ENCODE assay signal across 8 cellular contexts in the genomic region with DNA sequence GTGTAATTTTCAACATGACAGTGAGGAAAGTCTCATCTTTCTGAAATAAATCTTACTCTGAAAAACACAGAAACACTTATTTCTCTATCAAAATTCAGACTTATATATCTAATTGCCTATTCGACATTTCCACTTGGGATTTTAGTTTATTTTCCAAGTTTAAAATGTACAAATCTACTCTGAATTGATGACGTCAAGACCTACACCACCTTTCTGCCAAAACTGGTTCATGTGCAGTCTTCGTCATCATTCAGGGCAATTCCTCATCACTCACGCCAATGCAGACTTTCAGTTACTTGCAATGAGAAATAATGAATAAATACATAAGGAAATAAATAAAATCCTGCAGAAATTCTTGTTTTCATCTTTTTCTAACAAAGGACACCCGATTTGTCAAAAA.
"Had no signal": no experiment of that assay in that cellular context is flagged by ENCODE, and none has a peak within 500 bp of the region (broad histone marks: within the 10 kb centered on the region; RNA-seq: fewer than 3 reads in every experiment).

No MANE protein-coding gene starts in this region.

- DNase-seq: IMR-90, KBM-7, KG1 had no signal

- H3K4me2 ChIP-seq: KMS-11 had no signal

- H3K4me3 ChIP-seq: K562 had no signal

- ATAC-seq: K562 had no signal

- H3K9ac ChIP-seq: KMS-11 had no signal

- H3K4me3 Mint-ChIP-seq: IgD-negative memory B cell had no signal

- H3K27ac Mint-ChIP-seq: IgD-negative memory B cell had no signal

- H3K36me3 Mint-ChIP-seq: IgD-negative memory B cell had no signal

- H3K27me3 Mint-ChIP-seq: IgD-negative memory B cell had no signal

- FAIRE-seq: HTR-8/SVneo, K562 had no signal

- H3K27ac ChIP-seq: HL-60, KMS-11 had no signal

- H3K4me1 Mint-ChIP-seq: IgD-negative memory B cell had no signal
